ENCODE assay signal across 1 cellular context in the genomic region with DNA sequence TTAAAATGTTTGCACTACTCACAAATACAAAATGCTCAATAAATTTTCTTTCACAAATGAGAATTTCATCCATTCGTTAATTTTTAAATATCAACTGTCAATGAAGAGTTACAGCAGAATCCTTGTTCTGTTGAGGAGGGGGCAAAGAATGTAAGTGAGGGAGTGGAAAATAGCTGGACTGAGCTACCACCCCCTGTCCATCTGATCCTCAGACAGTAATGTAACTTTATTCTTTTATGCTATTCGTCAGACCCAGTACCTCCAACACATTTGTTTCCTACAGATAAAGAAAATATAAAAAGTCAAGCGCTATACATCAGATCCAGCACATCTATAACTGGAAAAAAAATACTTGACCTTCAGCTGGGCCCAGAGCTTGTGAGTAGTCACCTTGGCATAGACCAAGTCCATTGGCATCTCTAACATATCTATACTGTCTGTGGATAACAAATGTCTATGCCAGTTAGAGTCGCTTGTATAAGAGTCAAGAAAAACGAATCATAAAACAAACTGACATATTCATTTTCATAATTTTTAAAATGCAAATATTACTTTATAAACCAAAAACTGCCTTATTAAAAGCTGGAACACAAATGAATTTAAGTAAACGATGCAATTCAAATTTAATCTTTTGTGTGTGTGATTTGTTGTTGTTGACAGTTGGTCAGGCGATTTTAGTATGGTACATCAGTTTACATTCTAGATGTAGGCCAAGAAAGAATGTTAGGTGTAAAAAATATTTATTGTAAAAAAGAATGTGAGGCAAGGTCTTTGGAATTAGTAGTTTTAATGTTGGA.
TF ChIP-seq lines count a peak whose summit lies in the region.

No MANE protein-coding gene starts in this region.

TF ChIP-seq in K562, 482 proteins besides CTCF, POLR2A, EP300 and RAD21 (continued from another document and continues in another):
- TF ChIP-seq, protein P1, sequence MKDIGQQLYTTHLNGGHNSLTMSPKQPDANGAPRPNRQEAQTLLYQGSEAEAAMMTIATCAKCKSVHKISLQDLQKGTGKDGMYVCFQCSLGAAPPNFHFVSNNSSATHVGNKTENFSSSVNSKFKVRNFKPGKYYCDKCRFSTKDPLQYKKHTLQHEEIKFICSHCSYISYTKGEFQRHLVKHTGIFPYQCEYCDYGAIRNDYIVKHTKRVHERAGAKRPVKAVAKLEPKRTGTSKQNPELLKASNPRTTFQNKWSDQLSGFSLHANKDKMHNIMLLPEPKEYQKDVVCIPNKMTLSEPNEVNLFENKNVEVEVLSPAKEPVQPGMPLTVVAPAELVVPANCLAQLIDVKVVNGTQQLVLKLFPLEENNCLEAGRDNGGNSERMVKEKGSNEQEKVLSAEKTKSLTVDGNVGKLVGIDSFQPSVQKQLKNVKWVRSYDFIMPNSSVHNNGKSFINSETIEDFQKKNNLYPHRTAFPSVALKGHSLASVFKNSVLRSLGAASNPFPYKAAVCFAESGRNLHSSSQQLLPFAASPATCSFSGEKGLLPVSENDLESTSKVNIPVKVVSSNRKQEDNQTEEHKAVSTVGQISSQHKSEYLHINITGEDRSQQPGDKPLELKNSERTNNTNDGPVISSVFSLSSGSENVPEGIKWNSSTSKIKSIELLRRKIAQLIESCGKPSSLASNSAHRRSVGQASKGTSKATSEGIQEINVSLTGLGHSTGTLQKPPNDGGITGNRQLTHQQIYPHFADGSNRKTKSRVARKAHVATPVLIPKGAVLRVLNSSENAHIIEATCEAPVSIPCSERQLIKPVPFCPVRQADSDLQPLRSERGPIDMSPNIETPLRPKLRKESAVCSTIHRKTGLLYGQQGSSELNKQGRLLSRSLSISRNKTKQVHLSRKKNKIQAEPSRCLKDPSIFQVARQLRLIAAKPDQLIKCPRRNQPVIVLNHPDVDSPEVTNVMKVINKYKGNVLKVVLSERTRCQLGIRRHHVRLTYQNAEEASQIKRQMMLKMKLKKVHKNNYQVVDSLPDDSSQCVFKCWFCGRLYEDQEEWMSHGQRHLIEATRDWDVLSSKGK (CRISPR knock-in tag; IDR thresholded peaks at IDR 0.05) = peak; percentile 23; the same call in 1 of the 2 replicates
- TF ChIP-seq FOXJ3 (CRISPR knock-in tag; IDR thresholded peaks at IDR 0.05) = no peak
- TF ChIP-seq, protein P2, sequence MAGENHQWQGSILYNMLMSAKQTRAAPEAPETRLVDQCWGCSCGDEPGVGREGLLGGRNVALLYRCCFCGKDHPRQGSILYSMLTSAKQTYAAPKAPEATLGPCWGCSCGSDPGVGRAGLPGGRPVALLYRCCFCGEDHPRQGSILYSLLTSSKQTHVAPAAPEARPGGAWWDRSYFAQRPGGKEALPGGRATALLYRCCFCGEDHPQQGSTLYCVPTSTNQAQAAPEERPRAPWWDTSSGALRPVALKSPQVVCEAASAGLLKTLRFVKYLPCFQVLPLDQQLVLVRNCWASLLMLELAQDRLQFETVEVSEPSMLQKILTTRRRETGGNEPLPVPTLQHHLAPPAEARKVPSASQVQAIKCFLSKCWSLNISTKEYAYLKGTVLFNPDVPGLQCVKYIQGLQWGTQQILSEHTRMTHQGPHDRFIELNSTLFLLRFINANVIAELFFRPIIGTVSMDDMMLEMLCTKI (IDR thresholded peaks at IDR 0.05; ENCODE audit: partially characterized antibody) = no peak
- TF ChIP-seq KLF1 (tag; IDR thresholded peaks at IDR 0.05) = no peak
- no peak for TF ChIP-seq NFE2L1 (tag; IDR thresholded peaks at IDR 0.05; ENCODE audit: borderline replicate concordance, low read depth)
- TF ChIP-seq, protein P3, sequence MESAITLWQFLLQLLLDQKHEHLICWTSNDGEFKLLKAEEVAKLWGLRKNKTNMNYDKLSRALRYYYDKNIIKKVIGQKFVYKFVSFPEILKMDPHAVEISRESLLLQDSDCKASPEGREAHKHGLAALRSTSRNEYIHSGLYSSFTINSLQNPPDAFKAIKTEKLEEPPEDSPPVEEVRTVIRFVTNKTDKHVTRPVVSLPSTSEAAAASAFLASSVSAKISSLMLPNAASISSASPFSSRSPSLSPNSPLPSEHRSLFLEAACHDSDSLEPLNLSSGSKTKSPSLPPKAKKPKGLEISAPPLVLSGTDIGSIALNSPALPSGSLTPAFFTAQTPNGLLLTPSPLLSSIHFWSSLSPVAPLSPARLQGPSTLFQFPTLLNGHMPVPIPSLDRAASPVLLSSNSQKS (CRISPR knock-in tag; IDR thresholded peaks at IDR 0.05) = 0 out of 2 replicates have a peak, but pooled peaks have one; percentile 50
- no peak for TF ChIP-seq ZNF217 (CRISPR knock-in tag; IDR thresholded peaks at IDR 0.05)
- TF ChIP-seq HNRNPUL1 (IDR thresholded peaks at IDR 0.05; ENCODE audit: low read length) = no peak
- TF ChIP-seq CBX1 (IDR thresholded peaks at IDR 0.05; ENCODE audit: low read depth) = no peak
- TF ChIP-seq EWSR1 (IDR thresholded peaks at IDR 0.05; ENCODE audit: borderline replicate concordance, low read depth, partially characterized antibody) = peak; percentile 37
- no peak for TF ChIP-seq THRAP3 (IDR thresholded peaks at IDR 0.05; ENCODE audit: borderline replicate concordance)
- TF ChIP-seq, protein P4, sequence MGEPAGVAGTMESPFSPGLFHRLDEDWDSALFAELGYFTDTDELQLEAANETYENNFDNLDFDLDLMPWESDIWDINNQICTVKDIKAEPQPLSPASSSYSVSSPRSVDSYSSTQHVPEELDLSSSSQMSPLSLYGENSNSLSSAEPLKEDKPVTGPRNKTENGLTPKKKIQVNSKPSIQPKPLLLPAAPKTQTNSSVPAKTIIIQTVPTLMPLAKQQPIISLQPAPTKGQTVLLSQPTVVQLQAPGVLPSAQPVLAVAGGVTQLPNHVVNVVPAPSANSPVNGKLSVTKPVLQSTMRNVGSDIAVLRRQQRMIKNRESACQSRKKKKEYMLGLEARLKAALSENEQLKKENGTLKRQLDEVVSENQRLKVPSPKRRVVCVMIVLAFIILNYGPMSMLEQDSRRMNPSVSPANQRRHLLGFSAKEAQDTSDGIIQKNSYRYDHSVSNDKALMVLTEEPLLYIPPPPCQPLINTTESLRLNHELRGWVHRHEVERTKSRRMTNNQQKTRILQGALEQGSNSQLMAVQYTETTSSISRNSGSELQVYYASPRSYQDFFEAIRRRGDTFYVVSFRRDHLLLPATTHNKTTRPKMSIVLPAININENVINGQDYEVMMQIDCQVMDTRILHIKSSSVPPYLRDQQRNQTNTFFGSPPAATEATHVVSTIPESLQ (CRISPR knock-in tag; IDR thresholded peaks at IDR 0.05) = no peak
- TF ChIP-seq CSDE1 (IDR thresholded peaks at IDR 0.05) = no peak
- no peak for TF ChIP-seq ZNF586 (CRISPR knock-in tag; conservative IDR thresholded peaks at IDR 0.05)
- TF ChIP-seq ZNF583 (CRISPR knock-in tag; IDR thresholded peaks at IDR 0.05) = no peak
- TF ChIP-seq POLR3A (IDR thresholded peaks at IDR 0.05; ENCODE audit: borderline replicate concordance, extremely low read depth, insufficient read depth, insufficient read length) = no peak
- no peak for TF ChIP-seq ZNF224 (CRISPR knock-in tag; IDR thresholded peaks at IDR 0.05)
- TF ChIP-seq, protein P5, sequence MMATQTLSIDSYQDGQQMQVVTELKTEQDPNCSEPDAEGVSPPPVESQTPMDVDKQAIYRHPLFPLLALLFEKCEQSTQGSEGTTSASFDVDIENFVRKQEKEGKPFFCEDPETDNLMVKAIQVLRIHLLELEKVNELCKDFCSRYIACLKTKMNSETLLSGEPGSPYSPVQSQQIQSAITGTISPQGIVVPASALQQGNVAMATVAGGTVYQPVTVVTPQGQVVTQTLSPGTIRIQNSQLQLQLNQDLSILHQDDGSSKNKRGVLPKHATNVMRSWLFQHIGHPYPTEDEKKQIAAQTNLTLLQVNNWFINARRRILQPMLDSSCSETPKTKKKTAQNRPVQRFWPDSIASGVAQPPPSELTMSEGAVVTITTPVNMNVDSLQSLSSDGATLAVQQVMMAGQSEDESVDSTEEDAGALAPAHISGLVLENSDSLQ (IDR thresholded peaks at IDR 0.05) = 0 out of 2 replicates have a peak, but pooled peaks have one; percentile 11
- TF ChIP-seq, protein P6, sequence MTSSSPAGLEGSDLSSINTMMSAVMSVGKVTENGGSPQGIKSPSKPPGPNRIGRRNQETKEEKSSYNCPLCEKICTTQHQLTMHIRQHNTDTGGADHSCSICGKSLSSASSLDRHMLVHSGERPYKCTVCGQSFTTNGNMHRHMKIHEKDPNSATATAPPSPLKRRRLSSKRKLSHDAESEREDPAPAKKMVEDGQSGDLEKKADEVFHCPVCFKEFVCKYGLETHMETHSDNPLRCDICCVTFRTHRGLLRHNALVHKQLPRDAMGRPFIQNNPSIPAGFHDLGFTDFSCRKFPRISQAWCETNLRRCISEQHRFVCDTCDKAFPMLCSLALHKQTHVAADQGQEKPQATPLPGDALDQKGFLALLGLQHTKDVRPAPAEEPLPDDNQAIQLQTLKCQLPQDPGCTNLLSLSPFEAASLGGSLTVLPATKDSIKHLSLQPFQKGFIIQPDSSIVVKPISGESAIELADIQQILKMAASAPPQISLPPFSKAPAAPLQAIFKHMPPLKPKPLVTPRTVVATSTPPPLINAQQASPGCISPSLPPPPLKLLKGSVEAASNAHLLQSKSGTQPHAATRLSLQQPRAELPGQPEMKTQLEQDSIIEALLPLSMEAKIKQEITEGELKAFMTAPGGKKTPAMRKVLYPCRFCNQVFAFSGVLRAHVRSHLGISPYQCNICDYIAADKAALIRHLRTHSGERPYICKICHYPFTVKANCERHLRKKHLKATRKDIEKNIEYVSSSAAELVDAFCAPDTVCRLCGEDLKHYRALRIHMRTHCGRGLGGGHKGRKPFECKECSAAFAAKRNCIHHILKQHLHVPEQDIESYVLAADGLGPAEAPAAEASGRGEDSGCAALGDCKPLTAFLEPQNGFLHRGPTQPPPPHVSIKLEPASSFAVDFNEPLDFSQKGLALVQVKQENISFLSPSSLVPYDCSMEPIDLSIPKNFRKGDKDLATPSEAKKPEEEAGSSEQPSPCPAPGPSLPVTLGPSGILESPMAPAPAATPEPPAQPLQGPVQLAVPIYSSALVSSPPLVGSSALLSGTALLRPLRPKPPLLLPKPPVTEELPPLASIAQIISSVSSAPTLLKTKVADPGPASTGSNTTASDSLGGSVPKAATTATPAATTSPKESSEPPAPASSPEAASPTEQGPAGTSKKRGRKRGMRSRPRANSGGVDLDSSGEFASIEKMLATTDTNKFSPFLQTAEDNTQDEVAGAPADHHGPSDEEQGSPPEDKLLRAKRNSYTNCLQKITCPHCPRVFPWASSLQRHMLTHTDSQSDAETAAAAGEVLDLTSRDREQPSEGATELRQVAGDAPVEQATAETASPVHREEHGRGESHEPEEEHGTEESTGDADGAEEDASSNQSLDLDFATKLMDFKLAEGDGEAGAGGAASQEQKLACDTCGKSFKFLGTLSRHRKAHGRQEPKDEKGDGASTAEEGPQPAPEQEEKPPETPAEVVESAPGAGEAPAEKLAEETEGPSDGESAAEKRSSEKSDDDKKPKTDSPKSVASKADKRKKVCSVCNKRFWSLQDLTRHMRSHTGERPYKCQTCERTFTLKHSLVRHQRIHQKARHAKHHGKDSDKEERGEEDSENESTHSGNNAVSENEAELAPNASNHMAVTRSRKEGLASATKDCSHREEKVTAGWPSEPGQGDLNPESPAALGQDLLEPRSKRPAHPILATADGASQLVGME (CRISPR knock-in tag; IDR thresholded peaks at IDR 0.05) = no peak
- no peak for TF ChIP-seq ZNF561 (CRISPR knock-in tag; conservative IDR thresholded peaks at IDR 0.05)
- no peak for TF ChIP-seq HNRNPH1 (optimal IDR thresholded peaks at IDR 0.05; ENCODE audit: low read depth, low read length)
- no peak for TF ChIP-seq HOXB6 (CRISPR knock-in tag; IDR thresholded peaks at IDR 0.05; ENCODE audit: borderline replicate concordance)
- no peak for TF ChIP-seq MCM3 (IDR thresholded peaks at IDR 0.05)
- TF ChIP-seq, protein P7, sequence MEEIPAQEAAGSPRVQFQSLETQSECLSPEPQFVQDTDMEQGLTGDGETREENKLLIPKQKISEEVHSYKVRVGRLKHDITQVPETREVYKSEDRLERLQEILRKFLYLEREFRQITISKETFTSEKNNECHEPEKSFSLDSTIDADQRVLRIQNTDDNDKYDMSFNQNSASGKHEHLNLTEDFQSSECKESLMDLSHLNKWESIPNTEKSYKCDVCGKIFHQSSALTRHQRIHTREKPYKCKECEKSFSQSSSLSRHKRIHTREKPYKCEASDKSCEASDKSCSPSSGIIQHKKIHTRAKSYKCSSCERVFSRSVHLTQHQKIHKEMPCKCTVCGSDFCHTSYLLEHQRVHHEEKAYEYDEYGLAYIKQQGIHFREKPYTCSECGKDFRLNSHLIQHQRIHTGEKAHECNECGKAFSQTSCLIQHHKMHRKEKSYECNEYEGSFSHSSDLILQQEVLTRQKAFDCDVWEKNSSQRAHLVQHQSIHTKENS (CRISPR knock-in tag; IDR thresholded peaks at IDR 0.05) = no peak
- TF ChIP-seq ZFX (CRISPR knock-in tag; IDR thresholded peaks at IDR 0.05) = 0 out of 2 replicates have a peak, but pooled peaks have one; percentile 17
- TF ChIP-seq, protein P8, sequence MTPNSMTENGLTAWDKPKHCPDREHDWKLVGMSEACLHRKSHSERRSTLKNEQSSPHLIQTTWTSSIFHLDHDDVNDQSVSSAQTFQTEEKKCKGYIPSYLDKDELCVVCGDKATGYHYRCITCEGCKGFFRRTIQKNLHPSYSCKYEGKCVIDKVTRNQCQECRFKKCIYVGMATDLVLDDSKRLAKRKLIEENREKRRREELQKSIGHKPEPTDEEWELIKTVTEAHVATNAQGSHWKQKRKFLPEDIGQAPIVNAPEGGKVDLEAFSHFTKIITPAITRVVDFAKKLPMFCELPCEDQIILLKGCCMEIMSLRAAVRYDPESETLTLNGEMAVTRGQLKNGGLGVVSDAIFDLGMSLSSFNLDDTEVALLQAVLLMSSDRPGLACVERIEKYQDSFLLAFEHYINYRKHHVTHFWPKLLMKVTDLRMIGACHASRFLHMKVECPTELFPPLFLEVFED (CRISPR knock-in tag; conservative IDR thresholded peaks at IDR 0.05) = no peak
- no peak for TF ChIP-seq RBM34 (IDR thresholded peaks at IDR 0.05; ENCODE audit: borderline replicate concordance, insufficient read depth, low read length)
- no peak for TF ChIP-seq ZNF668 (CRISPR knock-in tag; IDR thresholded peaks at IDR 0.05)
- 0 out of 2 replicates have a peak, but pooled peaks have one; percentile 16 for TF ChIP-seq ZNF436 (CRISPR knock-in tag; IDR thresholded peaks at IDR 0.05)
- TF ChIP-seq KDM2B (CRISPR knock-in tag; IDR thresholded peaks at IDR 0.05) = no peak
- TF ChIP-seq ZC3H11A (IDR thresholded peaks at IDR 0.05; ENCODE audit: low read depth, low read length) = no peak
- no peak for TF ChIP-seq TGIF2 (CRISPR knock-in tag; IDR thresholded peaks at IDR 0.05)
- no peak for TF ChIP-seq HDAC1 (IDR thresholded peaks at IDR 0.05)
- TF ChIP-seq, protein P9, sequence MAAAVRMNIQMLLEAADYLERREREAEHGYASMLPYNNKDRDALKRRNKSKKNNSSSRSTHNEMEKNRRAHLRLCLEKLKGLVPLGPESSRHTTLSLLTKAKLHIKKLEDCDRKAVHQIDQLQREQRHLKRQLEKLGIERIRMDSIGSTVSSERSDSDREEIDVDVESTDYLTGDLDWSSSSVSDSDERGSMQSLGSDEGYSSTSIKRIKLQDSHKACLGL (CRISPR knock-in tag; IDR thresholded peaks at IDR 0.05; ENCODE audit: borderline replicate concordance, poor library complexity, severe bottlenecking) = no peak
- TF ChIP-seq ILK (tag; IDR thresholded peaks at IDR 0.05; ENCODE audit: borderline replicate concordance, low read depth) = no peak
- no peak for TF ChIP-seq ZNF347 (CRISPR knock-in tag; IDR thresholded peaks at IDR 0.05; ENCODE audit: low read depth)
- no peak for TF ChIP-seq ZZZ3 (IDR thresholded peaks at IDR 0.05)
- TF ChIP-seq POLR2AphosphoS2 (IDR thresholded peaks at IDR 0.05; ENCODE audit: low read length) = peak; percentile 54; the same call in 1 of the 2 replicates
- TF ChIP-seq ETS2 (tag; IDR thresholded peaks at IDR 0.05; ENCODE audit: borderline replicate concordance, poor library complexity, severe bottlenecking) = no peak
- TF ChIP-seq BACH1 (tag; IDR thresholded peaks at IDR 0.05) = no peak
